Comparison of ENCODE assay signal across 1 cellular context in the genomic region with DNA sequence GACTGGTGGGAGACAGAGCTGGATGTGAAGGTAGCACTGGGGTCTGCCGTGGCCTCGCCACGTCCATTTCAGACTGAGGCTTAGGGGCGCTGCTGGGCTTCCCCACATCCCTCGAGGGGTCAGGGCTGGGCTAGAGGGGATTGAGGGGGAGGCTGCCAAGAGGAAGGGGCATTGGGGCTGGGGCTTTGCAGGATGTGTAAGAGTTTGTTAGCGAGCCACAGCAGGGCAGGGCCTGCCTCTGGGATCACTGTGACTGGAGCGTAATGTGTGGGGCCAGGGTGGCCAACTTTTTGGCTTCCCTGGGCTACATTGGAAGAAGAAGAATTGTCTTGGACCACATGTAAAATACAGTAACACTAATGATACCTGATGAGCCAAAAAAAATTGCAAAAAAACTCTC.
TF ChIP-seq lines count a peak whose summit lies in the region.

No MANE protein-coding gene starts in this region.

TF ChIP-seq in WTC11, 78 proteins besides CTCF, POLR2A, EP300 and RAD21 (continued from another document):
- TF ChIP-seq, protein P1, sequence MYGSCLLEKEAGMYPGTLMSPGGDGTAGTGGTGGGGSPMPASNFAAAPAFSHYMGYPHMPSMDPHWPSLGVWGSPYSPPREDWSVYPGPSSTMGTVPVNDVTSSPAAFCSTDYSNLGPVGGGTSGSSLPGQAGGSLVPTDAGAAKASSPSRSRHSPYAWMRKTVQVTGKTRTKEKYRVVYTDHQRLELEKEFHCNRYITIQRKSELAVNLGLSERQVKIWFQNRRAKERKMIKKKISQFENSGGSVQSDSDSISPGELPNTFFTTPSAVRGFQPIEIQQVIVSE (CRISPR knock-in tag; IDR thresholded peaks at IDR 0.05; ENCODE audit: borderline replicate concordance) = no peak
- TF ChIP-seq MLX (CRISPR knock-in tag; IDR thresholded peaks at IDR 0.05) (no peak), SMAD3 (CRISPR knock-in tag; IDR thresholded peaks at IDR 0.05; ENCODE audit: borderline replicate concordance) (no peak)
- TF ChIP-seq, protein P2, sequence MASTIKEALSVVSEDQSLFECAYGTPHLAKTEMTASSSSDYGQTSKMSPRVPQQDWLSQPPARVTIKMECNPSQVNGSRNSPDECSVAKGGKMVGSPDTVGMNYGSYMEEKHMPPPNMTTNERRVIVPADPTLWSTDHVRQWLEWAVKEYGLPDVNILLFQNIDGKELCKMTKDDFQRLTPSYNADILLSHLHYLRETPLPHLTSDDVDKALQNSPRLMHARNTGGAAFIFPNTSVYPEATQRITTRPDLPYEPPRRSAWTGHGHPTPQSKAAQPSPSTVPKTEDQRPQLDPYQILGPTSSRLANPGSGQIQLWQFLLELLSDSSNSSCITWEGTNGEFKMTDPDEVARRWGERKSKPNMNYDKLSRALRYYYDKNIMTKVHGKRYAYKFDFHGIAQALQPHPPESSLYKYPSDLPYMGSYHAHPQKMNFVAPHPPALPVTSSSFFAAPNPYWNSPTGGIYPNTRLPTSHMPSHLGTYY (CRISPR knock-in tag; IDR thresholded peaks at IDR 0.05) = no peak
- TF ChIP-seq, protein P3, sequence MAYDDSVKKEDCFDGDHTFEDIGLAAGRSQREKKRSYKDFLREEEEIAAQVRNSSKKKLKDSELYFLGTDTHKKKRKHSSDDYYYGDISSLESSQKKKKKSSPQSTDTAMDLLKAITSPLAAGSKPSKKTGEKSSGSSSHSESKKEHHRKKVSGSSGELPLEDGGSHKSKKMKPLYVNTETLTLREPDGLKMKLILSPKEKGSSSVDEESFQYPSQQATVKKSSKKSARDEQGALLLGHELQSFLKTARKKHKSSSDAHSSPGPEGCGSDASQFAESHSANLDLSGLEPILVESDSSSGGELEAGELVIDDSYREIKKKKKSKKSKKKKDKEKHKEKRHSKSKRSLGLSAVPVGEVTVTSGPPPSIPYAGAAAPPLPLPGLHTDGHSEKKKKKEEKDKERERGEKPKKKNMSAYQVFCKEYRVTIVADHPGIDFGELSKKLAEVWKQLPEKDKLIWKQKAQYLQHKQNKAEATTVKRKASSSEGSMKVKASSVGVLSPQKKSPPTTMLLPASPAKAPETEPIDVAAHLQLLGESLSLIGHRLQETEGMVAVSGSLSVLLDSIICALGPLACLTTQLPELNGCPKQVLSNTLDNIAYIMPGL (CRISPR knock-in tag; IDR thresholded peaks at IDR 0.05) = no peak
